In the genomic region with DNA sequence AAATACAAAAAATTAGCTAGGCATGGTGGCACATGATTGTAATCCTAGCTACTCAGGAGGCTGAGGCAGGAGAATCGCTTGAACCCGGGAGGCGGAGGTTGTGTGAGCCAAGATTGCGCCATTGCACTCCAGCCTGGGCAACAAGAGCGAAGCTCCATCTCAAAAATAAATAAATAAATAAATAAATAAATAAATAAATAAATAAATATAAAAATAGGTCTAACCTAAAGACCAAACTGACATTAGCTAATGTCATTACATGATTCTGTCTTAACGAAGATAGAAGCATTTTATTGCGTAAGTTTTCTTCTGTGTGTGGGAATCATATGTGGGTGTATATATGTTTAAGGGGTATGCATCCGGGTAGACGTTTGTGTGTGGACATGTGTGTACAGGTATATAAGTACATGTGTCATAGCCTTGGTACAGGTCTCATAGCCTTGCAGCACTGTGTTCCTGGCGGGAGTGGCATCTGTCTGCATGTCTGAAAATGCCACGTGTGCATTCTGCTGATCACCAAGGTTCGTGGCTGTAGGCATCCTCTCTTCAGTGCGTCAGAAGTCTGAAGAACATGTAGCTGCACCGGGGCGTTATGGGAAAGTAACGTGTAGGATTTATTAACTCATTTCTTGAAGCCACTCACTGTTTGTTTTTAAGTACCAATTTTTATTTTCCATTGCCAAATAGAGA, we compare ENCODE assay signal across 1 cellular context.
TF ChIP-seq lines count a peak whose summit lies in the region.

No MANE protein-coding gene starts in this region.

TF ChIP-seq in IMR-90, 13 proteins besides CTCF, POLR2A, EP300 and RAD21:
- TF ChIP-seq CEBPB (IDR thresholded peaks at IDR 0.05; ENCODE audit: low read depth, low read length) = peak; percentile 29; the same call in 1 of the 2 replicates
- TF ChIP-seq CHD1 (IDR thresholded peaks at IDR 0.05; ENCODE audit: low read depth, low read length) = no peak
